In the genomic region with DNA sequence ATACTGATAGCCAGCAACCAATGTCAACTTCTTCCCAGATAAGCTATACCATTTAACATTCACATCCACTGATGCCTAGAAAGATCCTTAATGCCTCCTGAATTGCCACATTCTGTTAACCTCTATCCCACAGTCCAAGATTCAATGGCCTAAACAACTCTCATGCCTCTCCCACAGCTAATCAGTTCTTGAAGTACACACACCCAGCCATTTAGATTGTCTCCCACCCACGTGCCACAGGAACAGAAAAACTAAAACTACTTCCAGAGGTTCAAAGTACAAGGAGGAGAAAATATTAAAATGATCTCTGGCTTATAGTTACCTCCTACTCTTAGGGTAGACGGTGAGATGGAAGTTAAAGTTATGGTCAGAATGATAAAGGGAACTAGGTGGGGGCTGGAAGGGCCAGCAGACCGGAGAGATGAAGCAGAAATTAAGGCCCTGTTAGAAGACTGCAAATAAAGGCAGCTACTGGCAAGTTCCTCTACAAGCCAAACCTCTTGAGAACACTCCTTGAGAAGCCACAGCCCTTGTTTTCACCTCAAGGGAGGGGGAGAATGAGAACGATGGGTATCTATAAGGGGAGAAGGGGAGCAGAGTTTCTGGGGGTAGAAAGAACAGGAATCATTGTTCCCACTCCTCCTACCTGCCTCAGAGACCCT, we compare ENCODE assay signal across 11 cellular contexts. TPM values are rescaled to one million over a fixed set of nuclear protein-coding genes. Genes with fewer than 3 reads are reported as not detected.
DNase-seq lines count a peak whose midpoint lies in the region; ATAC-seq and TF ChIP-seq lines count a peak whose summit lies in the region.
"Had no signal": no experiment of that assay in that cellular context is flagged by ENCODE, and none has a peak within 500 bp of the region (broad histone marks: within the 10 kb centered on the region; RNA-seq: fewer than 3 reads in every experiment).

No MANE protein-coding gene starts in this region.

- H3K9ac ChIP-seq in BLaER1 = no peak overlapping the region
- H3K9ac ChIP-seq: KMS-11 had no signal

- no peaks in the 10 kb centered on the region for H3F3A ChIP-seq in GM23338 (replicated peaks; ENCODE audit: low read depth)

- H3K9me2 ChIP-seq in GM23338 (ENCODE audit: insufficient read depth) = no peaks in the 10 kb centered on the region

- H3K4me3 Mint-ChIP-seq in GM23338 = peak overlapping the region; percentile 28; the same call in 2 of the 3 replicates
- peak overlapping the region; percentile 1 for H3K4me3 Mint-ChIP-seq in activated naive CD8-positive, alpha-beta T cell treated with anti-CD3 and anti-CD28 coated beads for 36 hours

- H3K9me3 ChIP-seq in BLaER1 (no peaks in the 10 kb centered on the region), mucosa of descending colon (no peaks in the 10 kb centered on the region)

- H4K20me1 ChIP-seq in BLaER1 = peaks cover 71% of the 10 kb centered on the region
- peaks cover 3% of the 10 kb centered on the region for H4K20me1 ChIP-seq in GM23338 (replicated peaks; ENCODE audit: insufficient read depth)

- ATAC-seq in GM23338 = no peak
- peak; percentile 95 for ATAC-seq in mucosa of descending colon
- no peak for ATAC-seq in foreskin keratinocyte
- ATAC-seq in HG03135 (IDR thresholded peaks at IDR 0.05; ENCODE audit: unreplicated experiment) = no peak
- no peak for ATAC-seq in HG02970 (IDR thresholded peaks at IDR 0.05; ENCODE audit: low FRiP score, unreplicated experiment)
- ATAC-seq: Panc1 had no signal

- no peak overlapping the region for H3K27ac ChIP-seq in BLaER1
- H3K27ac ChIP-seq in GM23338 (ENCODE audit: low read depth) = no peak overlapping the region
- H3K27ac ChIP-seq in foreskin keratinocyte = no peak overlapping the region
- H3K27ac ChIP-seq: KMS-11 had no signal

- H3K4me1 Mint-ChIP-seq in GM23338 = peaks cover 37% of the 10 kb centered on the region
- peaks cover 58% of the 10 kb centered on the region for H3K4me1 Mint-ChIP-seq in activated naive CD8-positive, alpha-beta T cell treated with anti-CD3 and anti-CD28 coated beads for 36 hours

- H3K36me3 ChIP-seq in BLaER1 (no peaks in the 10 kb centered on the region; the same call in 1 of the 2 replicates), GM23338 (ENCODE audit: insufficient read depth) (peaks cover 5% of the 10 kb centered on the region; the same call in 1 of the 2 replicates), mucosa of descending colon (ENCODE audit: low read depth) (no peaks in the 10 kb centered on the region)

- H3K4me3 ChIP-seq in BLaER1 (no peak overlapping the region), GM23338 (peak overlapping the region; percentile 13; the same call in 1 of the 2 replicates), mucosa of descending colon (no peak overlapping the region)

- TF ChIP-seq CTCF in GM23338 (conservative IDR thresholded peaks at IDR 0.05; ENCODE audit: low read depth in 2 of 2) (no peak), mucosa of descending colon (IDR thresholded peaks at IDR 0.05) (no peak), foreskin keratinocyte (conservative IDR thresholded peaks at IDR 0.05) (no peak)

- peaks cover 42% of the 10 kb centered on the region for H3K36me3 Mint-ChIP-seq in GM23338 (ENCODE audit: low read depth)
- peaks cover 37% of the 10 kb centered on the region for H3K36me3 Mint-ChIP-seq in activated naive CD8-positive, alpha-beta T cell treated with anti-CD3 and anti-CD28 coated beads for 36 hours

- H3K4me1 ChIP-seq in BLaER1 (peaks cover 31% of the 10 kb centered on the region), GM23338 (ENCODE audit: insufficient read depth) (peaks cover 12% of the 10 kb centered on the region), mucosa of descending colon (ENCODE audit: low read depth) (peaks cover 22% of the 10 kb centered on the region), foreskin keratinocyte (no peaks in the 10 kb centered on the region)

- H3K79me2 ChIP-seq in GM23338 (replicated peaks; ENCODE audit: insufficient read depth) = peaks cover 99% of the 10 kb centered on the region

- H3K9me3 Mint-ChIP-seq in GM23338 = no peaks in the 10 kb centered on the region
- no peaks in the 10 kb centered on the region for H3K9me3 Mint-ChIP-seq in activated naive CD8-positive, alpha-beta T cell treated with anti-CD3 and anti-CD28 coated beads for 36 hours

- no peak overlapping the region for H2AFZ ChIP-seq in GM23338

- peaks cover 85% of the 10 kb centered on the region for H3K27me3 ChIP-seq in BLaER1
- no peaks in the 10 kb centered on the region for H3K27me3 ChIP-seq in GM23338 (ENCODE audit: insufficient read depth)
- no peaks in the 10 kb centered on the region for H3K27me3 ChIP-seq in foreskin keratinocyte

- peak overlapping the region; percentile 50; the same call in 1 of the 2 replicates for H3K27ac Mint-ChIP-seq in GM23338
- peak overlapping the region; percentile 39 for H3K27ac Mint-ChIP-seq in activated naive CD8-positive, alpha-beta T cell treated with anti-CD3 and anti-CD28 coated beads for 36 hours

- peaks cover 5% of the 10 kb centered on the region for H3K27me3 Mint-ChIP-seq in GM23338 (ENCODE audit: insufficient read depth, low read depth, poor library complexity)
- H3K27me3 Mint-ChIP-seq in activated naive CD8-positive, alpha-beta T cell treated with anti-CD3 and anti-CD28 coated beads for 36 hours = no peaks in the 10 kb centered on the region

- DNase-seq in GM23338 (ENCODE audit: low spot score) (no peak), mucosa of descending colon (peak in 1 of 3 donors; percentile 56), foreskin keratinocyte (no peak), pons (ENCODE audit: low spot score) (no peak)
- DNase-seq in activated naive CD8-positive, alpha-beta T cell treated with anti-CD3 and anti-CD28 coated beads for 36 hours = no peak
- DNase-seq: H7 had no signal

- intact Hi-C loops in mucosa of descending colon (cut with DNase I, micrococcal nuclease) = no loop called here

- H3K4me2 ChIP-seq in BLaER1 (peak overlapping the region; percentile 45), GM23338 (peak overlapping the region; percentile 55)
- H3K4me2 ChIP-seq: KMS-11 had no signal

TF ChIP-seq in GM23338, 12 proteins besides CTCF, POLR2A, EP300 and RAD21:
- TF ChIP-seq REST (IDR thresholded peaks at IDR 0.05; ENCODE audit: unreplicated experiment) = no peak

RNA-seq across cellular contexts. Expression of gene MED14, which starts 5.3 kb away (rescaled TPM):
- 99.3 and 110 TPM in 2 replicates for total RNA-seq in GM23338 (2014; rRNA removed; shearing (Covaris generic))
- polyA plus RNA-seq in GM23338 (2016; fragmentation: Nextera tagmentation; extraction: Ambion mirVana) (28.9 and 29.8 TPM in 2 replicates), foreskin keratinocyte (7.0 and 7.6 TPM in 2 replicates)
- total RNA-seq in activated naive CD8-positive, alpha-beta T cell treated with anti-CD3 and anti-CD28 coated beads for 36 hours = 10 to 100 TPM; 38.8 to 41.4 TPM
- total RNA-seq in mucosa of descending colon (10 to 100 TPM; 49.2 to 71.8 (median 57.1) TPM), foreskin keratinocyte (20.5 and 20.6 TPM in 2 replicates)
